Comparison of ENCODE assay signal across 9 cellular contexts in genomic region chr15:56052389-56053045, GRCh38. TPM values are rescaled to one million over a fixed set of nuclear protein-coding genes. Genes with fewer than 3 reads are reported as not detected.
DNase-seq lines count a peak whose midpoint lies in the region; ATAC-seq and TF ChIP-seq lines count a peak whose summit lies in the region.
"Had no signal": no experiment of that assay in that cellular context is flagged by ENCODE, and none has a peak within 500 bp of the region (broad histone marks: within the 10 kb centered on the region; RNA-seq: fewer than 3 reads in every experiment).

No MANE protein-coding gene starts in this region.

- H3K9me2 ChIP-seq in SU-DHL-6 (replicated peaks; ENCODE audit: insufficient read depth, low read length): no peaks in the 10 kb centered on the region

- in situ Hi-C loops in GM13977 (cut with MboI; ENCODE audit: low pct_unique_long_range_greater_than_20kb, low sequenced_read_pairs, unreplicated experiment): no loop called here

- no peaks in the 10 kb centered on the region for H3K27me3 ChIP-seq in BJ (ENCODE audit: control insufficient read depth, insufficient read depth, low read length)
- no peaks in the 10 kb centered on the region for H3K27me3 ChIP-seq in SU-DHL-6 (ENCODE audit: low read length)
- H3K27me3 ChIP-seq in fibroblast of lung (ENCODE audit: control insufficient read depth, insufficient read depth, low read length): no peaks in the 10 kb centered on the region
- no peaks in the 10 kb centered on the region for H3K27me3 ChIP-seq in ovary

- H4K20me1 ChIP-seq in SU-DHL-6 (ENCODE audit: low read depth, low read length) (no peaks in the 10 kb centered on the region), fibroblast of lung (ENCODE audit: control insufficient read depth, extremely low read depth, insufficient read depth, low read length) (no peaks in the 10 kb centered on the region)

- peak; percentile 79 for TF ChIP-seq CTCF in BJ (IDR thresholded peaks at IDR 0.05; ENCODE audit: insufficient read depth, low read depth, low read length)
- TF ChIP-seq CTCF in GM13977 (IDR thresholded peaks at IDR 0.05; ENCODE audit: extremely low read depth, insufficient read depth, missing control alignments): peak; percentile 62
- peak; percentile 72 for TF ChIP-seq CTCF in SU-DHL-6 (IDR thresholded peaks at IDR 0.05; ENCODE audit: insufficient read depth, low read length, poor library complexity, severe bottlenecking)
- TF ChIP-seq CTCF in fibroblast of lung (conservative IDR thresholded peaks at IDR 0.05 in 1 of 2, IDR thresholded peaks at IDR 0.05 in 1 of 2; ENCODE audit: low read depth in 1 of 2, low read length in 2 of 2): peak; percentile 56 to 77
- peak; percentile 37 to 68 (median 55) for TF ChIP-seq CTCF in ovary (IDR thresholded peaks at IDR 0.05)

- no peak overlapping the region for H3K4me2 ChIP-seq in SU-DHL-6 (ENCODE audit: low read depth, low read length, poor library complexity, severe bottlenecking)
- no peak overlapping the region for H3K4me2 ChIP-seq in fibroblast of lung (ENCODE audit: extremely low read depth, insufficient read depth, low read length)

- CTCF ChIA-PET in BJ (lab: Yijun Ruan, JAX): interaction anchor here (0.7 to 2.9 kb wide), 12 partner anchors 11 to 406 kb away, joined by 3 to 10 read pairs (median 4); partner anchors contain the start of gene NEDD4

- no peaks in the 10 kb centered on the region for H3K36me3 ChIP-seq in BJ (ENCODE audit: control insufficient read depth, insufficient read depth, low read length)
- H3K36me3 ChIP-seq in SU-DHL-6 (ENCODE audit: low read length): no peaks in the 10 kb centered on the region
- no peaks in the 10 kb centered on the region for H3K36me3 ChIP-seq in fibroblast of lung (ENCODE audit: control insufficient read depth, insufficient read depth, low read length)
- H3K36me3 ChIP-seq in ovary: no peaks in the 10 kb centered on the region

- H3K27ac ChIP-seq in SU-DHL-6 (ENCODE audit: low read depth, low read length): no peak overlapping the region
- H3K27ac ChIP-seq in fibroblast of lung (ENCODE audit: insufficient read depth, low read length): no peak overlapping the region
- H3K27ac ChIP-seq in ovary: no peak overlapping the region

- H2AFZ ChIP-seq in SU-DHL-6 (ENCODE audit: low read depth, low read length, severe bottlenecking) (no peak overlapping the region), fibroblast of lung (ENCODE audit: low read length) (peak overlapping the region; percentile 73)

- no peak overlapping the region for H3K9ac ChIP-seq in SU-DHL-6 (ENCODE audit: low read length)
- H3K9ac ChIP-seq in fibroblast of lung (ENCODE audit: insufficient read depth, low read length): no peak overlapping the region

- WGBS in ovary, 3 donors: 8 to 22% (median 9%) methylated on average over 2 of the region's 2 CpGs

- H3K4me3 ChIP-seq in BJ (ENCODE audit: low read depth, low read length): no peak overlapping the region
- no peak overlapping the region for H3K4me3 ChIP-seq in SU-DHL-6 (ENCODE audit: insufficient read depth, low read length, poor library complexity, severe bottlenecking)
- no peak overlapping the region for H3K4me3 ChIP-seq in fibroblast of lung (replicated peaks in 1 of 4; ENCODE audit: control extremely low read depth in 1 of 4, insufficient read depth in 1 of 4, low read depth in 3 of 4, low read length in 4 of 4)
- no peak overlapping the region for H3K4me3 ChIP-seq in ovary

- H3F3A ChIP-seq in SU-DHL-6 (ENCODE audit: insufficient read depth): no peaks in the 10 kb centered on the region

- H3K4me1 ChIP-seq in fibroblast of lung (ENCODE audit: control insufficient read depth, extremely low read depth, insufficient read depth, low read length) (no peaks in the 10 kb centered on the region), ovary (ENCODE audit: insufficient read depth) (no peaks in the 10 kb centered on the region)

- intact Hi-C loops in ovary (cut with DNase I): no loop called here

- TF ChIP-seq POLR2A in ovary (IDR thresholded peaks at IDR 0.05): no peak

- H3K9me3 ChIP-seq in SU-DHL-6 (ENCODE audit: insufficient read depth, low read length) (no peaks in the 10 kb centered on the region), fibroblast of lung (ENCODE audit: control insufficient read depth, insufficient read depth, low read depth, low read length) (no peaks in the 10 kb centered on the region), ovary (no peaks in the 10 kb centered on the region)

- POLR2A ChIA-PET in BJ (lab: Charles Lee): interaction anchor here (0.5 kb wide), 1 partner anchor 60 kb away, joined by 9 read pairs; no protein-coding TSS in a partner anchor

- no peaks in the 10 kb centered on the region for H3K79me2 ChIP-seq in SU-DHL-6 (ENCODE audit: insufficient read depth, low read length)
- no peaks in the 10 kb centered on the region for H3K79me2 ChIP-seq in fibroblast of lung (ENCODE audit: control insufficient read depth, insufficient read depth, low read length)

- ATAC-seq in HG03571 (IDR thresholded peaks at IDR 0.05; ENCODE audit: unreplicated experiment): no peak

- DNase-seq in BJ (ENCODE audit: low read depth) (no peak), GM13977 (ENCODE audit: low spot score) (peak; percentile 54), KG1 (lab: John Stamatoyannopoulos, UW) (peak; percentile 35), fibroblast of lung (ENCODE audit: low read depth in 2 of 2) (peak; percentile 53 to 77), ovary (no peak), ureter (ENCODE audit: low spot score) (no peak)
- DNase-seq: naive B cell had no signal

- no peak for TF ChIP-seq EP300 in ovary (IDR thresholded peaks at IDR 0.05)

RNA-seq across cellular contexts. Expression of gene NEDD4, which starts 59.1 kb away (rescaled TPM):
- 13.3 and 24.0 TPM in 2 replicates for polyA plus RNA-seq in BJ (2011; rRNA removed)
- 15.8 and 18.6 TPM in 2 replicates for polyA minus RNA-seq in BJ (2011; rRNA and poly(A)+ RNA removed)
- 29.0 and 30.9 TPM in 2 replicates for total RNA-seq in fibroblast of lung
- polyA plus RNA-seq in fibroblast of lung: 21.6 and 28.6 TPM in 2 replicates
- 10.8 and 12.4 TPM in 2 replicates for polyA plus RNA-seq in fibroblast of lung (2012)
- 3.5 and 7.4 TPM in 2 replicates for polyA minus RNA-seq in fibroblast of lung (ENCODE audit: low replicate concordance)
- total RNA-seq in ovary: 10 to 100 TPM in 5 of 7 donors, 1 to 10 TPM in 2; 7.1 to 12.6 (median 11.0) TPM
- 1 to 10 TPM; 3.8 to 8.7 TPM for polyA plus RNA-seq in ovary
- total RNA-seq in ureter: 30.9 TPM

Comparison
In these comparisons a context has a peak if more than half of its experiments do, and no peak if none do; other contexts are left out.
1. DNase-seq: peak in GM13977 (single experiment), KG1 (single experiment) and fibroblast of lung (2 of 2); none in BJ (single experiment), ovary (0 of 5) and ureter (single experiment).
2. Peak in every context shown above with its lines, with median percentiles within 50 percentile points of each other: CTCF ChIP-seq.